ENCODE assay signal across 13 cellular contexts in the genomic region with DNA sequence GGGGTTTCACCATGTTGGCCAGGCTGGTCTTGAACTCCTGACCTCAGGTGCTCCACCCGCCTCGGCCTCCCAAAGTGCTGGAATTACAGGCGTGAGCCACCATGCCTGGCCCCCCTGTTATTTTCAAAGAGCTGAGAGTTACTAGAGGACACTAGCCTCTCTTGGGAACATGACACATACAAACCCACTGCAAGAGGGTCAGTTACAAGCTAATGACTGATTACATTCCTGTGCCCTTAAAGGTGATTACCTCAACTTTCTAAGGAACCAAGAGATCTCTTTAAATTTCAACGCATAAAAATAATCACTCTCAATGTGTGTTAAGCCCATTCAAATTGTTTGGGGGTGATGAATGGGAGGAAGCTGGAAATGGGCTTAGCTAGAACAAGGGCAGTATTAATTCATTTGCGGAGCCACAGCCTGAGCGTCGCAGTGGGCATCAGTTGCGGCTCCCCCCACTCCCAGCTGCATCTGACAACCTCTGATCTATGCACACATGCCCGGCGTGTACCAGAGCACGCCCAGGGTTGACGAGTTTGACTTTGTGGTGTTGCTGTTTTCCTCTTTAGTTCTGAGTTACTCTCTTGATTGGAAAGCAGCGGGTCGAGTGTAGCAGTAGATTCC.
DNase-seq lines count a peak whose midpoint lies in the region; FAIRE-seq and TF ChIP-seq lines count a peak whose summit lies in the region.
"Had no signal": no experiment of that assay in that cellular context is flagged by ENCODE, and none has a peak within 500 bp of the region (broad histone marks: within the 10 kb centered on the region; RNA-seq: fewer than 3 reads in every experiment).

No MANE protein-coding gene starts in this region.

- H3K27me3 ChIP-seq in A673 (replicated peaks; ENCODE audit: insufficient read depth, low read depth, low read length, poor library complexity) (no peaks in the 10 kb centered on the region), esophagus squamous epithelium (no peaks in the 10 kb centered on the region)
- no peaks in the 10 kb centered on the region for H3K27me3 ChIP-seq in CD8-positive, alpha-beta memory T cell (ENCODE audit: insufficient read depth, low read length, poor library complexity, severe bottlenecking)
- H3K27me3 ChIP-seq: BE2C had no signal

- H3K27ac Mint-ChIP-seq in CD8-positive, alpha-beta memory T cell = no peak overlapping the region

- peaks cover 0 to 1% of the 10 kb centered on the region in 2 donors for H3K27me3 Mint-ChIP-seq in CD8-positive, alpha-beta memory T cell

- POLR2A ChIA-PET in A673 (lab: Charles Lee; ENCODE audit: low non-redundant PET) (interaction anchor here (0.6 kb wide), 1 partner anchor 131 kb away, joined by 5 read pairs; no protein-coding TSS in a partner anchor), RWPE1 (lab: Yijun Ruan, JAX; ENCODE audit: low non-redundant PET) (no interaction called here)
- POLR2A ChIA-PET in CD8-positive, alpha-beta memory T cell (lab: Charles Lee) = no interaction called here

- H3K9me3 ChIP-seq in A673 (ENCODE audit: low read depth, low read length, poor library complexity, severe bottlenecking) (no peaks in the 10 kb centered on the region), esophagus squamous epithelium (no peaks in the 10 kb centered on the region)
- H3K9me3 ChIP-seq in CD8-positive, alpha-beta memory T cell (ENCODE audit: low read length) = no peaks in the 10 kb centered on the region
- H3K9me3 ChIP-seq: BE2C had no signal

- CTCF ChIA-PET in A673 (lab: Charles Lee) = interaction anchor here (0.6 kb wide), 2 partner anchors 329 to 770 kb away, joined by 3 to 6 read pairs; no protein-coding TSS in a partner anchor
- CTCF ChIA-PET in RWPE1 (lab: Yijun Ruan, JAX) = interaction anchor here (0.5 to 1.8 kb wide), 3 partner anchors 27 to 172 kb away, joined by 3 to 10 read pairs (median 4); no protein-coding TSS in a partner anchor
- CTCF ChIA-PET in CD8-positive, alpha-beta memory T cell (lab: Charles Lee) = interaction anchor here (1.5 kb wide), 1 partner anchor 10 kb away, joined by 4 read pairs; no protein-coding TSS in a partner anchor

- H3K27ac ChIP-seq in A673 (ENCODE audit: low read depth, low read length, poor library complexity, severe bottlenecking) = peak overlapping the region; percentile 81
- peak overlapping the region; percentile 94 for H3K27ac ChIP-seq in RWPE1
- H3K27ac ChIP-seq in esophagus squamous epithelium = peak overlapping the region; percentile 46 to 82 (median 54)
- H3K27ac ChIP-seq in CD8-positive, alpha-beta memory T cell (ENCODE audit: low read depth, low read length) = no peak overlapping the region
- H3K27ac ChIP-seq: HL-60 had no signal

- peaks cover 0 to 3% (median 0%) of the 10 kb centered on the region in 3 donors for H3K36me3 Mint-ChIP-seq in CD8-positive, alpha-beta memory T cell

- intact Hi-C loops in A673 (cut with micrococcal nuclease; ENCODE audit: unreplicated experiment) = no loop called here
- intact Hi-C loops in esophagus squamous epithelium (cut with DNase I) = no loop called here

- H3K9me3 Mint-ChIP-seq in CD8-positive, alpha-beta memory T cell = no peaks in the 10 kb centered on the region

- BruUV-seq in A673 (replicated peaks; lab: Mats Ljungman, UMichigan) = no TSS peak

- FAIRE-seq in GM19239 (lab: Jason Lieb, UNC) = no peak
- FAIRE-seq: small intestine had no signal

- TF ChIP-seq CTCF in A673 (conservative IDR thresholded peaks at IDR 0.05; ENCODE audit: low read depth, low read length) (no peak), RWPE1 (conservative IDR thresholded peaks at IDR 0.05; ENCODE audit: low read depth) (no peak), esophagus squamous epithelium (IDR thresholded peaks at IDR 0.05) (no peak)

- H3K4me1 ChIP-seq in A673 (ENCODE audit: insufficient read depth, low read length, poor library complexity, severe bottlenecking) (peaks cover 52% of the 10 kb centered on the region), esophagus squamous epithelium (peaks cover 9 to 56% (median 23%) of the 10 kb centered on the region in 3 donors)
- H3K4me1 ChIP-seq in CD8-positive, alpha-beta memory T cell (ENCODE audit: insufficient read depth, low read length) = no peaks in the 10 kb centered on the region
- H3K4me1 ChIP-seq: BE2C had no signal

- H3K4me1 Mint-ChIP-seq in CD8-positive, alpha-beta memory T cell = no peaks in the 10 kb centered on the region

- no peak for TF ChIP-seq POLR2A in esophagus squamous epithelium (IDR thresholded peaks at IDR 0.05)

- WGBS in esophagus squamous epithelium, 2 donors = 46 to 66% methylated on average over 11 to 14 of the region's 14 CpGs

- H3K4me3 ChIP-seq in A673 (ENCODE audit: low read depth, low read length, poor library complexity, severe bottlenecking) (peak overlapping the region; percentile 27), esophagus squamous epithelium (peak overlapping the region in 1 of 4 donors; percentile 4)
- H3K4me3 ChIP-seq in CD8-positive, alpha-beta memory T cell (ENCODE audit: low read length) = no peak overlapping the region

- H3K36me3 ChIP-seq in A673 (ENCODE audit: insufficient read depth, low read length, poor library complexity, severe bottlenecking) (no peaks in the 10 kb centered on the region), esophagus squamous epithelium (no peaks in the 10 kb centered on the region)
- H3K36me3 ChIP-seq in CD8-positive, alpha-beta memory T cell (ENCODE audit: insufficient read depth, low read length) = no peaks in the 10 kb centered on the region
- H3K36me3 ChIP-seq: BE2C had no signal

- DNase-seq in A673 (ENCODE audit: low spot score) (no peak), RWPE1 (ENCODE audit: low spot score) (no peak), esophagus squamous epithelium (lab: John Stamatoyannopoulos, UW) (no peak), nucleus accumbens (lab: John Stamatoyannopoulos, UW) (peak in 46 of 56 donors; percentile 8 to 85 (median 52)), NCI-H146 (lab: John Stamatoyannopoulos, UW) (no peak), GM19239 (ENCODE audit: insufficient read length, low spot score) (no peak), NCI-H1092 treated with DMSO at 0.1 percent for 48 hours (lab: John Stamatoyannopoulos, UW) (no peak)
- no peak for DNase-seq in CD8-positive, alpha-beta memory T cell
- DNase-seq: activated gamma-delta T cell treated with Interleukin-2 at 50 U/mL for 16 hours; small intestine; stimulated activated naive CD8-positive, alpha-beta T cell treated with anti-CD3 and anti-CD28 coated beads, Interleukin-15, Interleukin-2, amounts not matched to agents 100 U/mL and 50 U/mL, for 24 hours had no signal

- no peak overlapping the region for H3K4me3 Mint-ChIP-seq in CD8-positive, alpha-beta memory T cell

Comparison
In these comparisons a context has a peak if more than half of its experiments do, and no peak if none do; other contexts are left out.
1. DNase-seq: peak in nucleus accumbens (46 of 56); none in A673 (single experiment), RWPE1 (single experiment), esophagus squamous epithelium (single experiment), CD8-positive, alpha-beta memory T cell (0 of 5), NCI-H146 (single experiment), GM19239 (single experiment) and NCI-H1092 treated with DMSO at 0.1 percent for 48 hours (single experiment).